In genomic region chr2:20353597-20353996, GRCh38 we compare ENCODE assay signal across 9 cellular contexts. TPM values are rescaled to one million over a fixed set of nuclear protein-coding genes. Genes with fewer than 3 reads are reported as not detected.
A peak's percentile ranks its signal among the peaks of the same experiment; 100 is the strongest.
DNase-seq lines count a peak whose midpoint lies in the region; TF ChIP-seq lines count a peak whose summit lies in the region.
"Had no signal": no experiment of that assay in that cellular context is flagged by ENCODE, and none has a peak within 500 bp of the region (broad histone marks: within the 10 kb centered on the region; RNA-seq: fewer than 3 reads in every experiment).

No MANE protein-coding gene starts in this region.

- no peak overlapping the region for H2BK120ac ChIP-seq in neuronal stem cell (ENCODE audit: low read depth, low read length)

- intact Hi-C loops in dorsolateral prefrontal cortex (cut with DNase I), result loop anchor here in 1 of 2 donors (2.0 kb wide), 1 partner anchor 25 kb away; no protein-coding TSS in a partner anchor

- no peak overlapping the region for H3K18ac ChIP-seq in neuronal stem cell (ENCODE audit: low read length)

- H3K9ac ChIP-seq in neuronal stem cell (ENCODE audit: low read depth, low read length, poor library complexity), result no peak overlapping the region

- H3K27ac ChIP-seq in neuronal stem cell (replicated peaks; ENCODE audit: low read length) (no peak overlapping the region), dorsolateral prefrontal cortex (peak overlapping the region in 3 of 59 donors; percentile 5 to 37 (median 6))

- H3K4me3 ChIP-seq in neuronal stem cell (ENCODE audit: low read length in 2 of 2), result no peak overlapping the region
- no peak overlapping the region for H3K4me3 ChIP-seq in dorsolateral prefrontal cortex
- H3K4me3 ChIP-seq in BE2C (ENCODE audit: low read depth, low read length), result no peak overlapping the region

- H3K9me3 ChIP-seq in neuronal stem cell (replicated peaks in 1 of 2; ENCODE audit: control insufficient read depth in 2 of 2, insufficient read depth in 1 of 2, low read depth in 1 of 2, low read length in 2 of 2), result no peaks in the 10 kb centered on the region
- no peaks in the 10 kb centered on the region for H3K9me3 ChIP-seq in BE2C

- H4K8ac ChIP-seq in neuronal stem cell (ENCODE audit: low read depth, low read length), result no peak overlapping the region

- H2BK5ac ChIP-seq in neuronal stem cell (ENCODE audit: low read length), result no peak overlapping the region

- H3K23ac ChIP-seq in neuronal stem cell (ENCODE audit: low read depth, low read length, poor library complexity), result no peak overlapping the region

- H3K4me1 ChIP-seq in neuronal stem cell (ENCODE audit: control insufficient read depth in 2 of 2, insufficient read depth in 1 of 2, low read depth in 1 of 2, low read length in 2 of 2) (peaks cover 16% of the 10 kb centered on the region in 2 donors), BE2C (peaks cover 15% of the 10 kb centered on the region)

- peak overlapping the region; percentile 31 for H2AFZ ChIP-seq in neuronal stem cell (ENCODE audit: low read length)

- H4K91ac ChIP-seq in neuronal stem cell (ENCODE audit: low read depth, low read length, poor library complexity), result no peak overlapping the region

- H2BK15ac ChIP-seq in neuronal stem cell (ENCODE audit: low read length), result no peak overlapping the region

- no peak overlapping the region for H3K4me2 ChIP-seq in neuronal stem cell (ENCODE audit: insufficient read depth, low read length, poor library complexity, severe bottlenecking)

- H3K36me3 ChIP-seq in neuronal stem cell (replicated peaks in 1 of 2; ENCODE audit: control insufficient read depth in 2 of 2, insufficient read depth in 2 of 2, low read length in 2 of 2), result peaks cover 0 to 5% of the 10 kb centered on the region in 2 donors
- H3K36me3 ChIP-seq in BE2C, result peaks cover 4% of the 10 kb centered on the region; the same call in 1 of the 2 replicates

- no peak overlapping the region for H3K4ac ChIP-seq in neuronal stem cell (ENCODE audit: low read length)

- H3K14ac ChIP-seq in neuronal stem cell (ENCODE audit: low read length), result no peak overlapping the region

- no peaks in the 10 kb centered on the region for H3K79me1 ChIP-seq in neuronal stem cell (ENCODE audit: low read depth, low read length)

- no CpG with 5 or more reads among the region's 5 CpGs for WGBS in neuronal stem cell (ENCODE audit: extremely low coverage in 2 of 2, insufficient read length in 2 of 2, insufficient replicate concordance in 1 of 2), 2 donors

- H2BK12ac ChIP-seq in neuronal stem cell (ENCODE audit: low read length), result no peak overlapping the region

- no peak for TF ChIP-seq CTCF in dorsolateral prefrontal cortex (IDR thresholded peaks at IDR 0.05 in 54 of 56, conservative IDR thresholded peaks at IDR 0.05 in 2 of 56; ENCODE audit: low read depth in 1 of 56, partially characterized antibody in 56 of 56)
- no peak for TF ChIP-seq CTCF in BE2C (IDR thresholded peaks at IDR 0.05; ENCODE audit: low read depth, low read length)

- DNase-seq in NCI-H1694 (lab: John Stamatoyannopoulos, UW) (peak; percentile 77), NCI-H1694 treated with DMSO at 0.1 percent for 48 hours (lab: John Stamatoyannopoulos, UW) (no peak), NCI-H2029 treated with DMSO at 0.1 percent for 48 hours (lab: John Stamatoyannopoulos, UW) (peak; percentile 36), astrocyte of the hippocampus (ENCODE audit: low read depth, low spot score) (peak; percentile 31), neuronal stem cell (ENCODE audit: low spot score) (no peak), dorsolateral prefrontal cortex (no peak), BE2C (no peak), NOMO-1 (lab: John Stamatoyannopoulos, UW; ENCODE audit: unreplicated experiment in 2 of 2) (no peak)
- DNase-seq: DND-41 had no signal

- H2AK5ac ChIP-seq in neuronal stem cell (ENCODE audit: low read depth, low read length), result no peak overlapping the region

- H3K27me3 ChIP-seq in neuronal stem cell (ENCODE audit: control insufficient read depth in 3 of 3, insufficient read depth in 3 of 3, low read depth in 1 of 3, low read length in 3 of 3) (no peaks in the 10 kb centered on the region), dorsolateral prefrontal cortex (no peaks in the 10 kb centered on the region), BE2C (no peaks in the 10 kb centered on the region)

RNA-seq across cellular contexts. Expression of gene PUM2, which starts 3.0 kb away (rescaled TPM):
- polyA plus RNA-seq in neuronal stem cell (2013, experiment 1 of 2), result 43.5 TPM
- polyA plus RNA-seq in neuronal stem cell (2013, experiment 2 of 2), result 45.1 TPM
- total RNA-seq in dorsolateral prefrontal cortex, result 100 to 1,000 TPM; 107 to 165 (median 131) TPM
- 55.2 TPM for polyA plus RNA-seq in BE2C (2012; ENCODE audit: insufficient read depth, insufficient read length, low read depth)

Comparison
In these comparisons a context has a peak if more than half of its experiments do, and no peak if none do; other contexts are left out.
1. DNase-seq: peak in NCI-H1694 (single experiment), NCI-H2029 treated with DMSO at 0.1 percent for 48 hours (single experiment) and astrocyte of the hippocampus (single experiment); none in NCI-H1694 treated with DMSO at 0.1 percent for 48 hours (single experiment), neuronal stem cell (single experiment), dorsolateral prefrontal cortex (0 of 10), BE2C (single experiment) and NOMO-1 (0 of 2).